In genomic region chr10:108982141-108982540, GRCh38 we compare ENCODE assay signal across 28 cellular contexts.
"Had no signal": no experiment of that assay in that cellular context is flagged by ENCODE, and none has a peak within 500 bp of the region (broad histone marks: within the 10 kb centered on the region; RNA-seq: fewer than 3 reads in every experiment).

No MANE protein-coding gene starts in this region.

- H3K36me3 Mint-ChIP-seq: activated naive CD8-positive, alpha-beta T cell had no signal

- H3K36me3 ChIP-seq: ascending aorta, brain microvascular endothelial cell, gastrocnemius medialis, heart left ventricle had no signal

- H3K4me1 Mint-ChIP-seq: activated CD4-positive, alpha-beta memory T cell treated with anti-CD3 and anti-CD28 coated beads, Interleukin-2, amount 10 ng/mL, durations not matched to agents 7 days and 5 days; activated CD4-positive, alpha-beta T cell treated with anti-CD3 and anti-CD28 coated beads, Interleukin-2, amount 10 ng/mL, durations not matched to agents 7 days and 5 days; central memory CD8-positive, alpha-beta T cell had no signal

- H3K27me3 Mint-ChIP-seq: activated CD4-positive, alpha-beta memory T cell treated with anti-CD3 and anti-CD28 coated beads, Interleukin-2, amount 10 ng/mL, durations not matched to agents 7 days and 5 days; activated CD4-positive, alpha-beta T cell treated with anti-CD3 and anti-CD28 coated beads, Interleukin-2, amount 10 ng/mL, durations not matched to agents 7 days and 5 days; activated naive CD8-positive, alpha-beta T cell; activated T-cell treated with anti-CD3 and anti-CD28 coated beads, Interleukin-2, amount 50 U/mL, for 24 hours; central memory CD8-positive, alpha-beta T cell; dendritic cell treated with granulocyte-macrophage colony-stimulating factor and Interleukin-4, amounts not matched to agents 40 ng/mL and 50 ng/mL, for 4 days had no signal

- H3K4me3 Mint-ChIP-seq: activated CD4-positive, alpha-beta memory T cell treated with anti-CD3 and anti-CD28 coated beads, Interleukin-2, amount 10 ng/mL, durations not matched to agents 7 days and 5 days; activated CD4-positive, alpha-beta T cell treated with anti-CD3 and anti-CD28 coated beads, Interleukin-2, amount 10 ng/mL, durations not matched to agents 7 days and 5 days; activated naive CD8-positive, alpha-beta T cell; activated T-cell treated with anti-CD3 and anti-CD28 coated beads, Interleukin-2, amount 50 U/mL, for 24 hours; activated T-cell treated with anti-CD3 and anti-CD28 coated beads, Interleukin-2, amount 50 U/mL, for 72 hours; central memory CD8-positive, alpha-beta T cell; dendritic cell treated with granulocyte-macrophage colony-stimulating factor and Interleukin-4, amounts not matched to agents 40 ng/mL and 50 ng/mL, for 4 days; endodermal cell; WTC11 had no signal

- H3K27ac ChIP-seq: ascending aorta, brain microvascular endothelial cell, coronary artery, dorsolateral prefrontal cortex, foreskin keratinocyte, gastrocnemius medialis, heart left ventricle, VCaP had no signal

- H3K4me1 ChIP-seq: ascending aorta, foreskin keratinocyte, gastrocnemius medialis, heart left ventricle had no signal

- H3K27ac Mint-ChIP-seq: activated CD4-positive, alpha-beta memory T cell treated with anti-CD3 and anti-CD28 coated beads, Interleukin-2, amount 10 ng/mL, durations not matched to agents 7 days and 5 days; activated CD4-positive, alpha-beta T cell treated with anti-CD3 and anti-CD28 coated beads, Interleukin-2, amount 10 ng/mL, durations not matched to agents 7 days and 5 days; activated naive CD8-positive, alpha-beta T cell; activated T-cell treated with anti-CD3 and anti-CD28 coated beads, Interleukin-2, amount 50 U/mL, for 24 hours; activated T-cell treated with anti-CD3 and anti-CD28 coated beads, Interleukin-2, amount 50 U/mL, for 72 hours; dendritic cell treated with granulocyte-macrophage colony-stimulating factor and Interleukin-4, amounts not matched to agents 40 ng/mL and 50 ng/mL, for 4 days; endodermal cell had no signal

- H3K27me3 ChIP-seq: ascending aorta, brain microvascular endothelial cell, foreskin keratinocyte, gastrocnemius medialis, heart left ventricle had no signal

- H3K4me3 ChIP-seq: ascending aorta, coronary artery, dorsolateral prefrontal cortex, gastrocnemius medialis, heart left ventricle had no signal

- H3K9me3 ChIP-seq: gastrocnemius medialis had no signal

- DNase-seq: activated CD4-positive, alpha-beta memory T cell treated with anti-CD3 and anti-CD28 coated beads, Interleukin-2, amount 10 ng/mL, durations not matched to agents 7 days and 5 days; activated CD4-positive, alpha-beta T cell treated with anti-CD3 and anti-CD28 coated beads for 1 hour; activated CD4-positive, alpha-beta T cell treated with anti-CD3 and anti-CD28 coated beads for 4 hours; activated CD4-positive, alpha-beta T cell treated with anti-CD3 and anti-CD28 coated beads, Interleukin-2, amount 10 ng/mL, durations not matched to agents 7 days and 5 days; activated CD4-positive, alpha-beta T cell treated with anti-CD3 and anti-CD28 coated beads, Interleukin-2, amount 50 U/mL, for 4 hours; activated CD8-positive, alpha-beta memory T cell treated with anti-CD3 and anti-CD28 coated beads, Interleukin-2, amount 50 U/mL, for 48 hours; activated gamma-delta T cell; activated naive CD4-positive, alpha-beta T cell; activated naive CD4-positive, alpha-beta T cell treated with anti-CD3 and anti-CD28 coated beads, Interleukin-2, amount 50 U/mL, for 16 hours; activated T-cell treated with anti-CD3 and anti-CD28 coated beads for 4 hours; activated T-cell treated with anti-CD3 and anti-CD28 coated beads, Interleukin-2, amount 50 U/mL, for 24 hours; activated T-cell treated with anti-CD3 and anti-CD28 coated beads, Interleukin-2, amount 50 U/mL, for 72 hours; brain microvascular endothelial cell; dorsolateral prefrontal cortex; effector memory CD4-positive, alpha-beta T cell; endodermal cell; foreskin keratinocyte; gastrocnemius medialis; glutamatergic neuron; heart left ventricle; T-helper 2 cell had no signal
